Comparison of ENCODE assay signal across 20 cellular contexts in the genomic region with DNA sequence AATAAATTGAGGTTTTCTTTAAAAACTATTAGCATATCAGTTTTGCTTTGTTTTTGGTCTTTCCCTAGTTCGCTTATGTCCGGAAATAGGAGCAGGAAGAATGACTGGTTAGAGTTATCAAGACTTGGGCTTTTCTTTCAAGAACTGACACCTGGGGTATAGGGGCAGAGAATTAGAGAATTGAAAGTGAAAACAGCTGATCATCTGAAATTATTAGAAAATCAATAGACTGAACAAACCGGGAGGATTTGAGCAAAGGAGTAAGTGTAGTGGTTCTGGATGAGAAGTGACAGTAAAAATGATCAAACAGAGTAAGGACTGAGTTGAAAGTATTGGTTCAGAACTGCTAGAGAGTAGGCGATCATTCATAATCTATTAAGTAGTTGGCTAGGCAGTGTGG. TPM values are rescaled to one million over a fixed set of nuclear protein-coding genes. Genes with fewer than 3 reads are reported as not detected.
A peak's percentile ranks its signal among the peaks of the same experiment; 100 is the strongest.
DNase-seq lines count a peak whose midpoint lies in the region; ATAC-seq, FAIRE-seq and TF ChIP-seq lines count a peak whose summit lies in the region.
"Had no signal": no experiment of that assay in that cellular context is flagged by ENCODE, and none has a peak within 500 bp of the region (broad histone marks: within the 10 kb centered on the region; RNA-seq: fewer than 3 reads in every experiment).

No MANE protein-coding gene starts in this region.

- no peaks in the 10 kb centered on the region for H4K20me1 ChIP-seq in GM12878 (ENCODE audit: control insufficient read depth, insufficient read depth)

- H3K36me3 Mint-ChIP-seq in natural killer cell, result no peaks in the 10 kb centered on the region

- peak overlapping the region in 1 of 2 donors; percentile 3 for H3K27ac Mint-ChIP-seq in natural killer cell
- H3K27ac Mint-ChIP-seq: activated CD4-positive, alpha-beta T cell treated with anti-CD3 and anti-CD28 coated beads for 36 hours had no signal

- TF ChIP-seq CTCF in GM12878 (IDR thresholded peaks at IDR 0.05 in 2 of 3, conservative IDR thresholded peaks at IDR 0.05 in 1 of 3; ENCODE audit: control insufficient read depth in 2 of 3, extremely low read depth in 1 of 3, insufficient read depth in 1 of 3, low read depth in 3 of 3, low read length in 3 of 3) (no peak), natural killer cell (IDR thresholded peaks at IDR 0.05) (no peak)

- TF ChIP-seq EP300 in GM12878 (IDR thresholded peaks at IDR 0.05; ENCODE audit: borderline replicate concordance in 1 of 2, control insufficient read depth in 1 of 2, low read depth in 2 of 2, low read length in 2 of 2), result no peak

- H3K36me3 ChIP-seq in GM12878 (ENCODE audit: control insufficient read depth in 2 of 2, insufficient read depth in 2 of 2, low read length in 1 of 2), result no peaks in the 10 kb centered on the region; a peak in 1 of 4 replicates
- no peaks in the 10 kb centered on the region for H3K36me3 ChIP-seq in small intestine (ENCODE audit: control insufficient read depth in 2 of 2, insufficient read depth in 2 of 2, low read length in 2 of 2)
- H3K36me3 ChIP-seq: uterus had no signal

- H2AFZ ChIP-seq in GM12878 (ENCODE audit: control insufficient read depth, low read depth, low read length), result no peak overlapping the region

- FAIRE-seq in GM12891 (lab: Jason Lieb, UNC) (peak; percentile 74), GM12878 (lab: Jason Lieb, UNC) (no peak), small intestine (lab: Jason Lieb, UNC) (no peak)

- H3K4me1 Mint-ChIP-seq in natural killer cell, result peaks cover 6 to 11% of the 10 kb centered on the region in 2 donors

- CTCF ChIA-PET in GM12878 (lab: Yijun Ruan, JAX), result interaction anchor here (1.1 kb wide), 1 partner anchor 10 kb away, joined by 3 read pairs; no protein-coding TSS in a partner anchor

- H3K9me3 ChIP-seq in GM12878 (replicated peaks; ENCODE audit: control insufficient read depth, insufficient read depth, low read length) (no peaks in the 10 kb centered on the region), small intestine (ENCODE audit: control insufficient read depth, low read depth) (no peaks in the 10 kb centered on the region)
- H3K9me3 ChIP-seq: uterus had no signal

- no peak for TF ChIP-seq RAD21 in GM12878 (IDR thresholded peaks at IDR 0.05; ENCODE audit: insufficient read depth, low read depth, low read length)

- H3K4me3 ChIP-seq in GM12878 (peak overlapping the region; percentile 24; the same call in 1 of the 2 replicates), small intestine (ENCODE audit: low read depth in 1 of 2, low read length in 2 of 2) (no peak overlapping the region)
- H3K4me3 ChIP-seq: coronary artery, uterus had no signal

- H3K27ac ChIP-seq in GM12878 (ENCODE audit: control insufficient read depth, insufficient read depth) (peak overlapping the region; percentile 43; the same call in 1 of the 2 replicates), small intestine (ENCODE audit: low read depth in 1 of 2, low read length in 1 of 2) (no peak overlapping the region)
- H3K27ac ChIP-seq: coronary artery, uterus had no signal

- SMC1A ChIA-PET in GM12878 (lab: Charles Lee; ENCODE audit: uncharacterized antibody, unreplicated experiment), result interaction anchor here (0.6 to 1.7 kb wide), 6 partner anchors 10 to 157 kb away, joined by 3 to 5 read pairs (median 3); a partner anchor contains a TSS

- no peak for TF ChIP-seq POLR2A in GM12891 (IDR thresholded peaks at IDR 0.05; ENCODE audit: low read depth, low read length)
- TF ChIP-seq POLR2A in GM12878 (IDR thresholded peaks at IDR 0.05; ENCODE audit: low read depth, low read length), result no peak

- DNase-seq in GM12891 (ENCODE audit: insufficient read length, low spot score) (peak; percentile 15), GM12878 (ENCODE audit: low read depth, low spot score) (peak; percentile 21), natural killer cell (no peak), small intestine (no peak), cerebellar cortex (ENCODE audit: low spot score) (no peak)
- DNase-seq: activated CD4-positive, alpha-beta T cell treated with anti-CD3 and anti-CD28 coated beads for 36 hours; activated T-cell treated with anti-CD3 and anti-CD28 coated beads, Interleukin-2, amount 50 U/mL, for 1 hour; amniotic stem cell; DND-41; KBM-7; NCI-H187 treated with DMSO at 0.1 percent for 48 hours; NCI-H526 treated with DMSO at 0.1 percent for 48 hours; T-helper 2 cell; uterus had no signal

- no peak overlapping the region for H3K4me3 Mint-ChIP-seq in natural killer cell
- H3K4me3 Mint-ChIP-seq: activated CD4-positive, alpha-beta T cell treated with anti-CD3 and anti-CD28 coated beads for 36 hours had no signal

- POLR2A ChIA-PET in GM12878 (lab: Charles Lee), result interaction anchor here (0.9 to 1.4 kb wide), 2 partner anchors 10 to 27 kb away, joined by 5 to 13 read pairs; a partner anchor contains a TSS

- H3K9ac ChIP-seq in GM12878 (ENCODE audit: control insufficient read depth, insufficient read depth, low read length), result no peak overlapping the region; the same call in 1 of the 2 replicates

- BruUV-seq in GM12878 (replicated peaks; lab: Mats Ljungman, UMichigan), result no TSS peak

- H3K4me2 ChIP-seq in GM12878 (ENCODE audit: control insufficient read depth, insufficient read depth), result peak overlapping the region; percentile 40

- H3K4me1 ChIP-seq in GM12878 (ENCODE audit: control insufficient read depth, insufficient read depth, low read length) (peaks cover 8% of the 10 kb centered on the region; the same call in 1 of the 2 replicates), small intestine (ENCODE audit: control insufficient read depth in 2 of 2, insufficient read depth in 1 of 2, low read depth in 1 of 2, low read length in 1 of 2) (peaks cover 0 to 6% of the 10 kb centered on the region in 2 donors)
- H3K4me1 ChIP-seq: uterus had no signal

- H3K27me3 ChIP-seq in GM12878 (replicated peaks in 1 of 2; ENCODE audit: control insufficient read depth in 2 of 2, insufficient read depth in 2 of 2, low read length in 1 of 2), result no peaks in the 10 kb centered on the region
- H3K27me3 ChIP-seq in small intestine (ENCODE audit: control insufficient read depth in 2 of 2, insufficient read depth in 2 of 2, low read length in 2 of 2), result no peaks in the 10 kb centered on the region
- H3K27me3 ChIP-seq: uterus had no signal

- ATAC-seq in GM19395 (IDR thresholded peaks at IDR 0.05; ENCODE audit: unreplicated experiment) (peak; percentile 71), HG03103 (IDR thresholded peaks at IDR 0.05; ENCODE audit: low read depth, unreplicated experiment) (peak; percentile 71), GM12878 (peak; percentile 81), natural killer cell (no peak), GM21360 (IDR thresholded peaks at IDR 0.05; ENCODE audit: unreplicated experiment) (no peak)
- ATAC-seq: activated CD4-positive, alpha-beta T cell treated with anti-CD3 and anti-CD28 coated beads for 36 hours; HCT116; left lobe of liver had no signal

- H3K9me3 Mint-ChIP-seq in natural killer cell, result no peaks in the 10 kb centered on the region

- intact Hi-C loops in GM12878 (cut with micrococcal nuclease; ENCODE audit: unreplicated experiment) (no loop called here), natural killer cell (cut with micrococcal nuclease) (no loop called here)

- in situ Hi-C loops in GM12878 (cut with MboI), result no loop called here

- peaks cover 21% of the 10 kb centered on the region for H3K79me2 ChIP-seq in GM12878 (ENCODE audit: control insufficient read depth, insufficient read depth, low read length)

- WGBS in GM12878 (ENCODE audit: insufficient coverage, insufficient replicate concordance, low lambda C conversion rate, missing lambda C conversion rate), result 13% methylated on average over 4 of the region's 4 CpGs
- 65 to 72% (median 71%) methylated on average over 4 of the region's 4 CpGs for WGBS in small intestine, 3 donors

- no peaks in the 10 kb centered on the region for H3K27me3 Mint-ChIP-seq in natural killer cell (ENCODE audit: low read depth in 2 of 2)
- H3K27me3 Mint-ChIP-seq: activated CD4-positive, alpha-beta T cell treated with anti-CD3 and anti-CD28 coated beads for 36 hours had no signal

- RAD21 ChIA-PET in GM12878 (lab: Charles Lee; ENCODE audit: unreplicated experiment), result interaction anchor here (0.6 to 1.3 kb wide), 3 partner anchors 22 to 549 kb away, joined by 3 to 4 read pairs (median 3); no protein-coding TSS in a partner anchor

RNA-seq across cellular contexts. Expression of a gene that starts 6.0 kb away (rescaled TPM):
- polyA plus RNA-seq in GM12891 (2012; ENCODE audit: low read depth, missing spikeins), result 1.2 TPM
- total RNA-seq in GM12878 (2013; cell fraction: nucleolus; rRNA removed), result 28.7 and 35.6 TPM in 2 replicates
- 2.7 and 2.8 TPM in 2 replicates for total RNA-seq in GM12878 (2014; rRNA removed)
- 3.6 and 3.8 TPM in 2 replicates for total RNA-seq in GM12878 (2014; rRNA removed; fragmentation: Illumina TruSeq; extraction: Trizol)
- 4.2 and 5.2 TPM in 2 replicates for total RNA-seq in GM12878 (2021)
- polyA plus RNA-seq in GM12878 (2011; ENCODE audit: low read depth), result 1.7 TPM
- 6.0 and 12.9 TPM in 2 replicates for polyA plus RNA-seq in GM12878 (2011; rRNA removed)
- 1.9 and 2.0 TPM in 2 replicates for polyA plus RNA-seq in GM12878 (2011; cell fraction: cytosol; rRNA removed)
- polyA plus RNA-seq in GM12878 (2011; cell fraction: nucleus; rRNA removed), result 3.8 TPM in 2 replicates
- 3.0 and 4.5 TPM in 2 replicates for polyA plus RNA-seq in GM12878 (2012)
- polyA plus RNA-seq in GM12878 (2014; fragmentation: Illumina TruSeq; extraction: Trizol), result 2.4 and 3.3 TPM in 2 replicates
- polyA plus RNA-seq in GM12878 (2014; fragmentation: Nextera tagmentation; extraction: Ambion mirVana), result under 1 TPM; 0.73 to 0.74 TPM
- 1.5 and 2.2 TPM in 2 replicates for polyA plus RNA-seq in GM12878 (2014; rRNA removed)
- polyA plus RNA-seq in GM12878 (2016; fragmentation: Nextera tagmentation; extraction: Ambion mirVana), result 1 to 10 TPM; 8.9 to 9.4 TPM
- 7.1 and 15.5 TPM in 2 replicates for polyA minus RNA-seq in GM12878 (2011; rRNA and poly(A)+ RNA removed)
- 3.4 and 4.8 TPM in 2 replicates for polyA minus RNA-seq in GM12878 (2011; cell fraction: cytosol; rRNA and poly(A)+ RNA removed)
- 5.0 and 6.1 TPM in 2 replicates for polyA minus RNA-seq in GM12878 (2011; cell fraction: nucleus; rRNA and poly(A)+ RNA removed)
- 10 to 100 TPM; 16.3 to 18.7 (median 18.3) TPM for total RNA-seq in natural killer cell
- polyA plus RNA-seq in small intestine, result 1 to 10 TPM; 1.6 to 3.8 (median 2.2) TPM

RNA-seq across cellular contexts. Expression of a gene that starts 27.6 kb away (rescaled TPM):
- 41.8 TPM for polyA plus RNA-seq in GM12891 (2012; ENCODE audit: low read depth, missing spikeins)
- 214 and 218 TPM in 2 replicates for total RNA-seq in GM12878 (2013; cell fraction: nucleolus; rRNA removed)
- total RNA-seq in GM12878 (2014; rRNA removed), result 40.7 and 43.9 TPM in 2 replicates
- 33.1 and 33.3 TPM in 2 replicates for total RNA-seq in GM12878 (2014; rRNA removed; fragmentation: Illumina TruSeq; extraction: Trizol)
- 73.7 and 77.0 TPM in 2 replicates for total RNA-seq in GM12878 (2021)
- 34.2 TPM for polyA plus RNA-seq in GM12878 (2011; ENCODE audit: low read depth)
- polyA plus RNA-seq in GM12878 (2011; rRNA removed), result 83.0 and 107 TPM in 2 replicates
- polyA plus RNA-seq in GM12878 (2011; cell fraction: cytosol; rRNA removed), result 37.9 and 39.1 TPM in 2 replicates
- polyA plus RNA-seq in GM12878 (2011; cell fraction: nucleus; rRNA removed), result 23.7 and 25.8 TPM in 2 replicates
- polyA plus RNA-seq in GM12878 (2012), result 61.2 and 63.5 TPM in 2 replicates
- 59.5 and 60.2 TPM in 2 replicates for polyA plus RNA-seq in GM12878 (2014; fragmentation: Illumina TruSeq; extraction: Trizol)
- 10 to 100 TPM; 10.0 to 11.1 TPM for polyA plus RNA-seq in GM12878 (2014; fragmentation: Nextera tagmentation; extraction: Ambion mirVana)
- 43.5 and 50.4 TPM in 2 replicates for polyA plus RNA-seq in GM12878 (2014; rRNA removed)
- 10 to 100 TPM; 87.6 to 88.9 TPM for polyA plus RNA-seq in GM12878 (2016; fragmentation: Nextera tagmentation; extraction: Ambion mirVana)
- polyA minus RNA-seq in GM12878 (2011; rRNA and poly(A)+ RNA removed), result 60.7 and 111 TPM in 2 replicates
- 39.4 and 50.1 TPM in 2 replicates for polyA minus RNA-seq in GM12878 (2011; cell fraction: cytosol; rRNA and poly(A)+ RNA removed)
- polyA minus RNA-seq in GM12878 (2011; cell fraction: nucleus; rRNA and poly(A)+ RNA removed), result 37.4 and 63.6 TPM in 2 replicates
- total RNA-seq in natural killer cell, result 100 to 1,000 TPM; 223 to 297 (median 259) TPM
- 10 to 100 TPM in 1 of 3 donors, 1 to 10 TPM in 2; 5.1 to 31.7 (median 5.4) TPM for polyA plus RNA-seq in small intestine

Comparison
In these comparisons a context has a peak if more than half of its experiments do, and no peak if none do; other contexts are left out.
1. DNase-seq: peak in GM12891 (single experiment) and GM12878 (single experiment); none in natural killer cell (single experiment), small intestine (single experiment) and cerebellar cortex (single experiment).
2. ATAC-seq: peak in GM19395 (single experiment), HG03103 (single experiment) and GM12878 (single experiment); none in natural killer cell (0 of 3) and GM21360 (single experiment).